7 cellular contexts compared by ENCODE assay signal in genomic region chr18:32293107-32293506, GRCh38.
"Had no signal": no experiment of that assay in that cellular context is flagged by ENCODE, and none has a peak within 500 bp of the region (broad histone marks: within the 10 kb centered on the region; RNA-seq: fewer than 3 reads in every experiment).

No MANE protein-coding gene starts in this region.

- ATAC-seq: HCT116 had no signal

- H3K9me3 ChIP-seq: HAP-1 had no signal

- H3K4me3 Mint-ChIP-seq: HFFc6 had no signal

- H3K27ac ChIP-seq: GM23248 had no signal

- H3K4me3 ChIP-seq: GM23248, HAP-1 had no signal

- DNase-seq: GM23248, GOT3, H7, HFFc6, IMR-90 had no signal

- H3K27ac Mint-ChIP-seq: HFFc6 had no signal

- H3K9me3 Mint-ChIP-seq: HFFc6 had no signal

- H3K36me3 ChIP-seq: HAP-1 had no signal

- H3K4me1 ChIP-seq: HAP-1 had no signal
